Comparison of ENCODE assay signal across 9 cellular contexts in the genomic region with DNA sequence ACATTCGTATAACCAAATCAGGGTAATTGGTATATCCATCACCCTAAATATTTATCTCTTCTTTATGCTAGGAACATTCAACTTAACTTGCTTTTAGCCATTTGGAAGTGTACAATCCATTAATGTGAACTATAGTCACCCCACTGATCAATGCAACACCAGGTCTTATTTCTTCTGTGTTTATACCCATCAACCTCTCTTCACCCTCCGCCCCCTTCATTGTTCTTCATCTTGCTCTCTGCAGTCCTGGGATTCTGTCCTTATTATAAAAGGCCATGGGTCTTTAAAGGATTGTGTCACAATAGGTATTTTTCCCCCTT. TPM values are rescaled to one million over a fixed set of nuclear protein-coding genes. Genes with fewer than 3 reads are reported as not detected.
DNase-seq lines count a peak whose midpoint lies in the region; ATAC-seq, FAIRE-seq and TF ChIP-seq lines count a peak whose summit lies in the region.
"Had no signal": no experiment of that assay in that cellular context is flagged by ENCODE, and none has a peak within 500 bp of the region (broad histone marks: within the 10 kb centered on the region; RNA-seq: fewer than 3 reads in every experiment).

No MANE protein-coding gene starts in this region.

- peaks cover 10% of the 10 kb centered on the region for H3K79me2 ChIP-seq in HCT116 (ENCODE audit: insufficient read depth, low read length)
- peaks cover 47% of the 10 kb centered on the region for H3K79me2 ChIP-seq in mesendoderm (ENCODE audit: control insufficient read depth, insufficient read depth, low read length)

- no peaks in the 10 kb centered on the region for H4K20me1 ChIP-seq in HCT116 (ENCODE audit: insufficient read depth)

- no peak for TF ChIP-seq EP300 in A549 (IDR thresholded peaks at IDR 0.05)

- 91% methylated on average over 2 of the region's 2 CpGs for WGBS in A549 (ENCODE audit: missing lambda C conversion rate)
- no CpG with 5 or more reads among the region's 2 CpGs for WGBS in mesendoderm (ENCODE audit: extremely low coverage, insufficient coverage, low lambda C conversion rate)

- H3K4me1 ChIP-seq in A549 (peaks cover 9% of the 10 kb centered on the region; the same call in 2 of the 3 replicates), HCT116 (ENCODE audit: control insufficient read depth in 1 of 2, insufficient read depth in 2 of 2, low read length in 2 of 2) (peaks cover 0 to 25% of the 10 kb centered on the region in 2 experiments; a peak in 3 of 4 replicates), breast epithelium (no peaks in the 10 kb centered on the region), mesendoderm (ENCODE audit: control insufficient read depth, low read depth, low read length) (peaks cover 16% of the 10 kb centered on the region)

- no peaks in the 10 kb centered on the region for H3K27me3 ChIP-seq in HCT116 (ENCODE audit: insufficient read depth, low read length)
- H3K27me3 ChIP-seq in breast epithelium, result no peaks in the 10 kb centered on the region
- H3K27me3 ChIP-seq in mesendoderm (ENCODE audit: insufficient read depth, low read length, poor library complexity), result no peaks in the 10 kb centered on the region

- H2AFZ ChIP-seq in HCT116 (ENCODE audit: low read depth, low read length, poor library complexity, severe bottlenecking), result no peak overlapping the region

- H4K5ac ChIP-seq in mesendoderm (ENCODE audit: low read length), result no peak overlapping the region

- TF ChIP-seq CTCF in A549 (IDR thresholded peaks at IDR 0.05) (no peak), HCT116 (IDR thresholded peaks at IDR 0.05 in 2 of 3, conservative IDR thresholded peaks at IDR 0.05 in 1 of 3; ENCODE audit: borderline replicate concordance in 1 of 3, insufficient read depth in 1 of 3, low read depth in 2 of 3, low read length in 2 of 3) (no peak), breast epithelium (IDR thresholded peaks at IDR 0.05) (no peak)

- H3K79me1 ChIP-seq in mesendoderm (ENCODE audit: low read length), result peaks cover 10% of the 10 kb centered on the region

- H3K9ac ChIP-seq in HCT116 (ENCODE audit: low read length), result no peak overlapping the region; the same call in 1 of the 2 replicates
- H3K9ac ChIP-seq in mesendoderm (ENCODE audit: low read length), result peak overlapping the region; percentile 93

- CTCF ChIA-PET in A549 (lab: Yijun Ruan, JAX) (no interaction called here), HCT116 (lab: Charles Lee) (no interaction called here)

- H2BK120ac ChIP-seq in mesendoderm (ENCODE audit: low read depth, low read length), result no peak overlapping the region

- DNase-seq in A549 (ENCODE audit: low read depth in 1 of 2, low spot score in 1 of 2) (no peak), HCT116 (ENCODE audit: low read depth, low spot score) (no peak), breast epithelium (ENCODE audit: low spot score in 2 of 2) (no peak), mesendoderm (peak; percentile 17), NCI-H2029 treated with DMSO at 0.1 percent for 48 hours (lab: John Stamatoyannopoulos, UW) (no peak), T-helper 2 cell (no peak), LoVo (ENCODE audit: low spot score) (no peak), posterior vena cava (ENCODE audit: low spot score) (no peak)
- DNase-seq: cortex of kidney had no signal

- H3K9me3 ChIP-seq in A549 (no peaks in the 10 kb centered on the region), HCT116 (ENCODE audit: control insufficient read depth in 1 of 2, insufficient read depth in 1 of 2, low read depth in 1 of 2, low read length in 2 of 2) (no peaks in the 10 kb centered on the region), breast epithelium (no peaks in the 10 kb centered on the region)

- no peaks in the 10 kb centered on the region for H3K9me2 ChIP-seq in HCT116 (ENCODE audit: insufficient read depth)

- BruUV-seq in HCT116 (replicated peaks; lab: Mats Ljungman, UMichigan), result TSS peak; percentile 47

- RAD21 ChIA-PET in HCT116 (lab: Charles Lee; ENCODE audit: low non-redundant PET in 1 of 2, low total read pairs in 2 of 2, uncharacterized antibody in 2 of 2, unreplicated experiment in 2 of 2), result no interaction called here

- H2AK5ac ChIP-seq in mesendoderm (ENCODE audit: low read length), result no peak overlapping the region

- POLR2A ChIA-PET in A549 (lab: Yijun Ruan, JAX), result no interaction called here
- POLR2A ChIA-PET in HCT116 (lab: Charles Lee), result no interaction called here

- no peak overlapping the region for H2BK5ac ChIP-seq in mesendoderm (ENCODE audit: low read length)

- peak overlapping the region; percentile 98 for H3K56ac ChIP-seq in mesendoderm (ENCODE audit: low read length)

- intact Hi-C loops in HCT116 (cut with micrococcal nuclease), result no loop called here
- intact Hi-C loops in breast epithelium (cut with DNase I; ENCODE audit: low total_unique reads), result no loop called here
- intact Hi-C loops in posterior vena cava (cut with DNase I), result no loop called here

- ATAC-seq in A549 (no peak), HCT116 (no peak)

- H3K27ac ChIP-seq in A549 (no peak overlapping the region), HCT116 (ENCODE audit: low read depth, low read length) (no peak overlapping the region), breast epithelium (no peak overlapping the region), mesendoderm (ENCODE audit: low read depth, low read length) (no peak overlapping the region)

- peak overlapping the region; percentile 82 for H3K4me2 ChIP-seq in A549
- peak overlapping the region; percentile 75 for H3K4me2 ChIP-seq in HCT116 (ENCODE audit: low read length)
- H3K4me2 ChIP-seq in mesendoderm (ENCODE audit: low read length), result peak overlapping the region; percentile 80

- peaks cover 0 to 4% of the 10 kb centered on the region in 2 experiments; a peak in 1 of 4 replicates for H3K36me3 ChIP-seq in HCT116 (ENCODE audit: control insufficient read depth in 1 of 2, insufficient read depth in 2 of 2, low read length in 2 of 2)
- H3K36me3 ChIP-seq in breast epithelium, result no peaks in the 10 kb centered on the region
- H3K36me3 ChIP-seq in mesendoderm (ENCODE audit: control insufficient read depth, insufficient read depth, low read length), result no peaks in the 10 kb centered on the region

- no peak for FAIRE-seq in A549 (lab: Jason Lieb, UNC)

- H3K4ac ChIP-seq in mesendoderm (ENCODE audit: low read depth, low read length), result no peak overlapping the region

- no peak overlapping the region for H2BK15ac ChIP-seq in mesendoderm (replicated peaks; ENCODE audit: low read depth)

- no peak overlapping the region for H3K18ac ChIP-seq in mesendoderm (ENCODE audit: low read length)

- no peak for TF ChIP-seq POLR2A in A549 (IDR thresholded peaks at IDR 0.05; ENCODE audit: low read length)
- no peak for TF ChIP-seq POLR2A in HCT116 (IDR thresholded peaks at IDR 0.05; ENCODE audit: borderline replicate concordance, extremely low read depth, insufficient read depth, insufficient read length)
- no peak for TF ChIP-seq POLR2A in breast epithelium (IDR thresholded peaks at IDR 0.05)

- H4K8ac ChIP-seq in mesendoderm (ENCODE audit: low read depth, low read length), result no peak overlapping the region

- H3K4me3 ChIP-seq in A549, result no peak overlapping the region; the same call in 2 of the 3 replicates
- 0 out of 4 replicates have a peak overlapping the region, but pooled peaks of 1 of the 2 experiments have one; percentile 71 for H3K4me3 ChIP-seq in HCT116 (replicated peaks in 1 of 2; ENCODE audit: low read depth in 1 of 2, low read length in 2 of 2)
- peak overlapping the region; percentile 72 to 100 (median 96) for H3K4me3 ChIP-seq in breast epithelium
- peak overlapping the region; percentile 93 for H3K4me3 ChIP-seq in mesendoderm (ENCODE audit: low read length)

- H3K23ac ChIP-seq in mesendoderm (ENCODE audit: low read length), result no peak overlapping the region

- TF ChIP-seq RAD21 in A549 (conservative IDR thresholded peaks at IDR 0.05 in 1 of 2, IDR thresholded peaks at IDR 0.05 in 1 of 2) (no peak), HCT116 (IDR thresholded peaks at IDR 0.05; ENCODE audit: low read depth) (no peak)

TF ChIP-seq in A549, 52 proteins besides CTCF, POLR2A, EP300 and RAD21 (continues in another document):
- TF ChIP-seq MYC (IDR thresholded peaks at IDR 0.05; ENCODE audit: borderline replicate concordance, low read length) (no peak), NPAS2 (CRISPR knock-in tag; IDR thresholded peaks at IDR 0.05; ENCODE audit: borderline replicate concordance) (no peak), MAFK (IDR thresholded peaks at IDR 0.05; ENCODE audit: partially characterized antibody) (no peak), CBX2 (IDR thresholded peaks at IDR 0.05; ENCODE audit: borderline replicate concordance, low read depth) (no peak)

TF ChIP-seq in HCT116, 20 proteins besides CTCF, POLR2A, EP300 and RAD21 (continues in another document):
- TF ChIP-seq YY1 (IDR thresholded peaks at IDR 0.05; ENCODE audit: extremely low read depth, insufficient replicate concordance, low read depth, low read length) (no peak), EZH2 (IDR thresholded peaks at IDR 0.05) (no peak)

RNA-seq across cellular contexts. Expression of a gene that starts 1.6 kb away (rescaled TPM):
- polyA plus RNA-seq in A549 (2011; rRNA removed), result 27.1 and 40.3 TPM in 2 replicates
- polyA plus RNA-seq in A549 (2012; cell fraction: cytosol; rRNA removed), result 22.5 and 27.1 TPM in 2 replicates
- polyA plus RNA-seq in A549 (2012; cell fraction: nucleus; rRNA removed), result 8.3 and 13.1 TPM in 2 replicates
- polyA plus RNA-seq in A549 (2017; fragmentation: RNase III; extraction: RNeasy Plus Mini Kit Qiagen cat#74134 plus additional on column Dnase treatment), result 60.7 to 65.8 TPM (median 63.3 TPM) in 3 replicates
- 3.5 and 4.5 TPM in 2 replicates for polyA minus RNA-seq in A549 (2011; rRNA and poly(A)+ RNA removed)
- total RNA-seq in HCT116 (2021; ENCODE audit: unreplicated experiment), result 47.4 TPM
- 22.7 and 28.4 TPM in 2 replicates for polyA plus RNA-seq in HCT116 (2012)
- total RNA-seq in breast epithelium, result 10 to 100 TPM; 10.9 to 26.9 (median 17.4) TPM
- polyA plus RNA-seq in mesendoderm (2013, experiment 1 of 2), result 307 TPM
- polyA plus RNA-seq in mesendoderm (2013, experiment 2 of 2), result 307 TPM
- total RNA-seq in posterior vena cava, result 10 to 100 TPM; 15.0 to 16.2 TPM

RNA-seq across cellular contexts. Expression of a gene that starts 42.1 kb away (rescaled TPM):
- 34.2 and 36.4 TPM in 2 replicates for polyA plus RNA-seq in A549 (2011; rRNA removed)
- 16.0 and 19.3 TPM in 2 replicates for polyA plus RNA-seq in A549 (2012; cell fraction: cytosol; rRNA removed)
- 14.8 and 16.7 TPM in 2 replicates for polyA plus RNA-seq in A549 (2012; cell fraction: nucleus; rRNA removed)
- polyA plus RNA-seq in A549 (2017; fragmentation: RNase III; extraction: RNeasy Plus Mini Kit Qiagen cat#74134 plus additional on column Dnase treatment), result 16.3 to 18.9 TPM (median 16.8 TPM) in 3 replicates
- 30.2 and 31.6 TPM in 2 replicates for polyA minus RNA-seq in A549 (2011; rRNA and poly(A)+ RNA removed)
- total RNA-seq in HCT116 (2021; ENCODE audit: unreplicated experiment), result 52.7 TPM
- 33.6 and 41.1 TPM in 2 replicates for polyA plus RNA-seq in HCT116 (2012)
- total RNA-seq in breast epithelium, result 10 to 100 TPM; 40.5 to 79.9 (median 66.5) TPM
- polyA plus RNA-seq in mesendoderm (2013, experiment 1 of 2), result 65.6 TPM
- polyA plus RNA-seq in mesendoderm (2013, experiment 2 of 2), result 66.6 TPM
- 10 to 100 TPM; 28.5 to 28.7 TPM for total RNA-seq in posterior vena cava
